18 cellular contexts compared by ENCODE assay signal in genomic region chr15:89374116-89375004, GRCh38. TPM values are rescaled to one million over a fixed set of nuclear protein-coding genes. Genes with fewer than 3 reads are reported as not detected.
DNase-seq lines count a peak whose midpoint lies in the region; ATAC-seq and TF ChIP-seq lines count a peak whose summit lies in the region.
"Had no signal": no experiment of that assay in that cellular context is flagged by ENCODE, and none has a peak within 500 bp of the region (broad histone marks: within the 10 kb centered on the region; RNA-seq: fewer than 3 reads in every experiment).

No MANE protein-coding gene starts in this region.

- H3K36me3 Mint-ChIP-seq in GM23338 (ENCODE audit: low read depth) (no peaks in the 10 kb centered on the region), brain (peaks cover 21% of the 10 kb centered on the region), glutamatergic neuron (ENCODE audit: unreplicated experiment) (no peaks in the 10 kb centered on the region)
- no peaks in the 10 kb centered on the region for H3K36me3 Mint-ChIP-seq in activated CD4-positive, alpha-beta T cell treated with anti-CD3 and anti-CD28 coated beads for 36 hours (ENCODE audit: low read depth)
- H3K36me3 Mint-ChIP-seq: CD8-positive, alpha-beta T cell had no signal

- no peak overlapping the region; the same call in 2 of the 3 replicates for H3K4me3 Mint-ChIP-seq in GM23338
- H3K4me3 Mint-ChIP-seq in brain = peak overlapping the region; percentile 52 to 89 (median 73)
- H3K4me3 Mint-ChIP-seq in glutamatergic neuron (ENCODE audit: unreplicated experiment) = peak overlapping the region; percentile 51
- no peak overlapping the region for H3K4me3 Mint-ChIP-seq in activated CD4-positive, alpha-beta T cell treated with anti-CD3 and anti-CD28 coated beads for 36 hours
- H3K4me3 Mint-ChIP-seq: CD8-positive, alpha-beta T cell; H9; HFFc6 had no signal

- BruUV-seq in Panc1 (replicated peaks; lab: Mats Ljungman, UMichigan) = TSS peak; percentile 50

- DNase-seq in GM23338 (ENCODE audit: low spot score) = peak; percentile 51
- no peak for DNase-seq in Panc1 (ENCODE audit: low read depth, low spot score)
- no peak for DNase-seq in glutamatergic neuron
- no peak for DNase-seq in GM13977 (ENCODE audit: low spot score)
- no peak for DNase-seq in activated CD4-positive, alpha-beta T cell treated with anti-CD3 and anti-CD28 coated beads for 36 hours
- DNase-seq in SK-N-DZ (ENCODE audit: low spot score) = no peak
- DNase-seq in stimulated activated naive CD4-positive, alpha-beta T cell treated with Interleukin-2 at 50 U/mL for 16 hours (lab: John Stamatoyannopoulos, UW) = no peak
- DNase-seq: CD8-positive, alpha-beta T cell; COR-L47; DMS153; DMS79 treated with DMSO at 0.1 percent for 48 hours; EL; HFFc6 had no signal

- H2AFZ ChIP-seq in GM23338 = no peak overlapping the region

- CTCF ChIA-PET in Panc1 (lab: Charles Lee) = no interaction called here
- CTCF ChIA-PET in activated CD4-positive, alpha-beta T cell treated with anti-CD3 and anti-CD28 coated beads for 36 hours (lab: Charles Lee) = interaction anchor here (2.9 to 8.6 kb wide), 2 partner anchors 16 to 42 kb away, joined by 15 to 77 read pairs; no protein-coding TSS in a partner anchor

- no peaks in the 10 kb centered on the region for H3K9me3 ChIP-seq in Panc1 (ENCODE audit: control insufficient read depth, insufficient read depth, low read depth, low read length)

- intact Hi-C loops in Panc1 (cut with micrococcal nuclease; ENCODE audit: unreplicated experiment) = no loop called here
- intact Hi-C loops in activated CD4-positive, alpha-beta T cell treated with anti-CD3 and anti-CD28 coated beads for 36 hours (cut with DNase I, micrococcal nuclease) = no loop called here

- ATAC-seq in GM23338 = no peak
- ATAC-seq in Panc1 = no peak
- no peak for ATAC-seq in activated CD4-positive, alpha-beta T cell treated with anti-CD3 and anti-CD28 coated beads for 36 hours
- ATAC-seq: CD8-positive, alpha-beta T cell had no signal

- no peaks in the 10 kb centered on the region for H3K9me2 ChIP-seq in GM23338 (ENCODE audit: insufficient read depth)

- no peaks in the 10 kb centered on the region for H3K79me2 ChIP-seq in GM23338 (replicated peaks; ENCODE audit: insufficient read depth)

- peaks cover 31% of the 10 kb centered on the region for H3F3A ChIP-seq in GM23338 (replicated peaks; ENCODE audit: low read depth)

- H3K4me1 Mint-ChIP-seq in GM23338 (peaks cover 46% of the 10 kb centered on the region), brain (peaks cover 84% of the 10 kb centered on the region), glutamatergic neuron (ENCODE audit: low read depth, unreplicated experiment) (peaks cover 39% of the 10 kb centered on the region)
- H3K4me1 Mint-ChIP-seq in activated CD4-positive, alpha-beta T cell treated with anti-CD3 and anti-CD28 coated beads for 36 hours = peaks cover 7% of the 10 kb centered on the region

- H3K27ac Mint-ChIP-seq in GM23338 = no peak overlapping the region
- H3K27ac Mint-ChIP-seq in brain = peak overlapping the region; percentile 66 to 99 (median 74)
- H3K27ac Mint-ChIP-seq in glutamatergic neuron (ENCODE audit: unreplicated experiment) = no peak overlapping the region
- no peak overlapping the region for H3K27ac Mint-ChIP-seq in activated CD4-positive, alpha-beta T cell treated with anti-CD3 and anti-CD28 coated beads for 36 hours
- H3K27ac Mint-ChIP-seq: CD14-positive monocyte; CD8-positive, alpha-beta T cell; H9; HFFc6 had no signal

- H3K4me3 ChIP-seq in GM23338 (no peak overlapping the region; the same call in 1 of the 2 replicates), Panc1 (ENCODE audit: low read depth in 2 of 2, low read length in 2 of 2) (no peak overlapping the region)

- H3K4me2 ChIP-seq in GM23338 = peak overlapping the region; percentile 55

- in situ Hi-C loops in Panc1 (cut with HindIII; ENCODE audit: low pct_unique_long_range_greater_than_20kb, low sequenced_read_pairs) = no loop called here
- in situ Hi-C loops in GM13977 (cut with MboI; ENCODE audit: low pct_unique_long_range_greater_than_20kb, low sequenced_read_pairs, unreplicated experiment) = no loop called here

- H3K27ac ChIP-seq in GM23338 (ENCODE audit: low read depth) (no peak overlapping the region), Panc1 (ENCODE audit: low read length) (no peak overlapping the region)
- H3K27ac ChIP-seq: 22Rv1, HL-60 had no signal

- H3K9me3 Mint-ChIP-seq in GM23338 (no peaks in the 10 kb centered on the region; the same call in 2 of the 3 replicates), brain (peaks cover 0 to 8% (median 2%) of the 10 kb centered on the region in 5 experiments), glutamatergic neuron (ENCODE audit: unreplicated experiment) (peaks cover 10% of the 10 kb centered on the region)
- no peaks in the 10 kb centered on the region for H3K9me3 Mint-ChIP-seq in activated CD4-positive, alpha-beta T cell treated with anti-CD3 and anti-CD28 coated beads for 36 hours (ENCODE audit: low read depth)
- H3K9me3 Mint-ChIP-seq: CD8-positive, alpha-beta T cell; HFFc6 had no signal

- H4K20me1 ChIP-seq in GM23338 (replicated peaks; ENCODE audit: insufficient read depth) = peaks cover 41% of the 10 kb centered on the region

- H3K27me3 Mint-ChIP-seq in GM23338 (ENCODE audit: insufficient read depth, low read depth, poor library complexity) (peaks cover 98% of the 10 kb centered on the region), brain (peaks cover 25% of the 10 kb centered on the region), glutamatergic neuron (ENCODE audit: unreplicated experiment) (peaks cover 33% of the 10 kb centered on the region)
- peaks cover 72% of the 10 kb centered on the region for H3K27me3 Mint-ChIP-seq in activated CD4-positive, alpha-beta T cell treated with anti-CD3 and anti-CD28 coated beads for 36 hours

- H3K4me1 ChIP-seq in GM23338 (ENCODE audit: insufficient read depth) (peaks cover 67% of the 10 kb centered on the region), Panc1 (ENCODE audit: control insufficient read depth, insufficient read depth, low read length) (peaks cover 6% of the 10 kb centered on the region; the same call in 1 of the 2 replicates)

- peaks cover 100% of the 10 kb centered on the region for H3K27me3 ChIP-seq in GM23338 (ENCODE audit: insufficient read depth)
- H3K27me3 ChIP-seq in Panc1 (ENCODE audit: control insufficient read depth, insufficient read depth, low read length) = peaks cover 2% of the 10 kb centered on the region; the same call in 1 of the 2 replicates

- POLR2A ChIA-PET in Panc1 (lab: Charles Lee) = no interaction called here
- POLR2A ChIA-PET in activated CD4-positive, alpha-beta T cell treated with anti-CD3 and anti-CD28 coated beads for 36 hours (lab: Charles Lee) = no interaction called here

- no peaks in the 10 kb centered on the region for H3K36me3 ChIP-seq in GM23338 (ENCODE audit: insufficient read depth)
- H3K36me3 ChIP-seq in Panc1 (ENCODE audit: control insufficient read depth, insufficient read depth, low read length) = no peaks in the 10 kb centered on the region

- TF ChIP-seq CTCF in GM23338 (conservative IDR thresholded peaks at IDR 0.05; ENCODE audit: low read depth in 2 of 2) (no peak), Panc1 (IDR thresholded peaks at IDR 0.05) (no peak), brain (conservative IDR thresholded peaks at IDR 0.05) (no peak), glutamatergic neuron (IDR thresholded peaks at IDR 0.05; ENCODE audit: partially characterized antibody, unreplicated experiment) (no peak), GM13977 (IDR thresholded peaks at IDR 0.05; ENCODE audit: extremely low read depth, insufficient read depth, missing control alignments) (no peak)

TF ChIP-seq in GM23338, 12 proteins besides CTCF, POLR2A, EP300 and RAD21 (continues in another document):
- TF ChIP-seq ZNF331 (CRISPR knock-in tag; IDR thresholded peaks at IDR 0.05; ENCODE audit: low read depth) = no peak

RNA-seq across cellular contexts. Expression of gene POLG, which starts 39.7 kb away (rescaled TPM):
- 70.2 and 74.1 TPM in 2 replicates for total RNA-seq in GM23338 (2014; rRNA removed; shearing (Covaris generic))
- polyA plus RNA-seq in GM23338 (2016; fragmentation: Nextera tagmentation; extraction: Ambion mirVana) (28.8 and 29.0 TPM in 2 replicates), brain (ENCODE audit: insufficient read depth, low read depth, low replicate concordance) (36.8 TPM)
- total RNA-seq in Panc1 (2021; ENCODE audit: unreplicated experiment) (95.2 TPM), glutamatergic neuron (ENCODE audit: unreplicated experiment) (55.4 TPM)
- 84.2 TPM for polyA plus RNA-seq in Panc1 (2012; ENCODE audit: insufficient read length)
- total RNA-seq in activated CD4-positive, alpha-beta T cell treated with anti-CD3 and anti-CD28 coated beads for 36 hours = 10 to 100 TPM; 63.2 to 80.4 TPM
- 41.7 and 43.4 TPM in 2 replicates for polyA plus RNA-seq in SK-N-DZ (2014; cell fraction: cytosol; rRNA removed)
- 143 and 176 TPM in 2 replicates for polyA plus RNA-seq in SK-N-DZ (2014; cell fraction: nucleus; rRNA removed)

Comparison
In these comparisons a context has a peak if more than half of its experiments do, and no peak if none do; other contexts are left out.
1. H3K27ac Mint-ChIP-seq: peak in brain (5 of 5); none in GM23338 (single experiment), glutamatergic neuron (single experiment) and activated CD4-positive, alpha-beta T cell treated with anti-CD3 and anti-CD28 coated beads for 36 hours (single experiment).
2. H3K4me3 Mint-ChIP-seq: peak in brain (5 of 5) and glutamatergic neuron (single experiment); none in GM23338 (single experiment) and activated CD4-positive, alpha-beta T cell treated with anti-CD3 and anti-CD28 coated beads for 36 hours (single experiment).